26 cellular contexts compared by ENCODE assay signal in genomic region chr18:47882641-47883040, GRCh38. TPM values are rescaled to one million over a fixed set of nuclear protein-coding genes. Genes with fewer than 3 reads are reported as not detected.
DNase-seq lines count a peak whose midpoint lies in the region; ATAC-seq, FAIRE-seq and TF ChIP-seq lines count a peak whose summit lies in the region.
"Had no signal": no experiment of that assay in that cellular context is flagged by ENCODE, and none has a peak within 500 bp of the region (broad histone marks: within the 10 kb centered on the region; RNA-seq: fewer than 3 reads in every experiment).

No MANE protein-coding gene starts in this region.

- no CpG with 5 or more reads among the region's 1 CpG for WGBS in neuronal stem cell (ENCODE audit: extremely low coverage in 2 of 2, insufficient read length in 2 of 2, insufficient replicate concordance in 1 of 2), 2 donors

- H3K4me3 ChIP-seq in HCT116 (replicated peaks in 1 of 2; ENCODE audit: low read depth in 1 of 2, low read length in 2 of 2) = no peak overlapping the region
- no peak overlapping the region for H3K4me3 ChIP-seq in bronchial epithelial cell (ENCODE audit: low read depth, low read length)
- H3K4me3 ChIP-seq in foreskin fibroblast (ENCODE audit: low read depth in 1 of 2, low read length in 2 of 2) = no peak overlapping the region
- no peak overlapping the region for H3K4me3 ChIP-seq in neuronal stem cell (ENCODE audit: low read length in 2 of 2)
- no peak overlapping the region for H3K4me3 ChIP-seq in lower lobe of right lung
- H3K4me3 ChIP-seq: BLaER1, heart right ventricle, neural progenitor cell, tibial artery had no signal

- no peak overlapping the region for H4K8ac ChIP-seq in neuronal stem cell (ENCODE audit: low read depth, low read length)

- no peak for FAIRE-seq in bronchial epithelial cell (lab: Jason Lieb, UNC)
- FAIRE-seq: A204.1, astrocyte, endothelial cell of umbilical vein had no signal

- CTCF ChIA-PET in HCT116 (lab: Charles Lee) = no interaction called here

- peaks cover 52% of the 10 kb centered on the region for H3K79me2 ChIP-seq in HCT116 (ENCODE audit: insufficient read depth, low read length)

- H3K27ac ChIP-seq in HCT116 (ENCODE audit: low read depth, low read length) (no peak overlapping the region), neuronal stem cell (replicated peaks; ENCODE audit: low read length) (no peak overlapping the region), lower lobe of right lung (no peak overlapping the region)
- H3K27ac ChIP-seq: BLaER1, heart right ventricle, neural progenitor cell, tibial artery had no signal

- TF ChIP-seq POLR2A in HCT116 (IDR thresholded peaks at IDR 0.05; ENCODE audit: borderline replicate concordance, extremely low read depth, insufficient read depth, insufficient read length) = no peak

- H3K23ac ChIP-seq in neuronal stem cell (ENCODE audit: low read depth, low read length, poor library complexity) = no peak overlapping the region

- TF ChIP-seq RAD21 in HCT116 (IDR thresholded peaks at IDR 0.05; ENCODE audit: low read depth) = no peak

- in situ Hi-C loops in KBM-7 (cut with MboI; ENCODE audit: low pct_unique_long_range_greater_than_20kb, low sequenced_read_pairs) = loop anchor here (25.0 kb wide), 1 partner anchor 95 kb away; no protein-coding TSS in a partner anchor

- no peak overlapping the region for H3K4ac ChIP-seq in neuronal stem cell (ENCODE audit: low read length)

- ATAC-seq in HCT116 = no peak
- no peak for ATAC-seq in activated T-helper 17 cell treated with anti-CD3 and anti-CD28 coated beads, Interleukin-2, amount 50 U/mL, for 72 hours (replicated peaks)
- ATAC-seq in lower lobe of right lung = no peak
- ATAC-seq: activated CD4-positive, alpha-beta T cell treated with anti-CD3 and anti-CD28 coated beads for 36 hours; activated CD8-positive, alpha-beta T cell treated with anti-CD3 and anti-CD28 coated beads, Interleukin-2, amount 10 ng/mL, durations not matched to agents 7 days and 5 days; heart right ventricle; SK-N-SH treated with all-trans-retinoic acid at 6 μM for 48 hours; stimulated activated naive CD8-positive, alpha-beta T cell treated with anti-CD3 and anti-CD28 coated beads, Interleukin-15, amount 100 ng/mL, for 72 hours; T-helper 17 cell had no signal

- no peaks in the 10 kb centered on the region for H3K9me2 ChIP-seq in HCT116 (ENCODE audit: insufficient read depth)

- H3K9me3 Mint-ChIP-seq in activated T-helper 17 cell treated with anti-CD3 and anti-CD28 coated beads, Interleukin-2, amount 50 U/mL, for 72 hours = no peaks in the 10 kb centered on the region
- H3K9me3 Mint-ChIP-seq: neural progenitor cell had no signal

- H3K18ac ChIP-seq in neuronal stem cell (ENCODE audit: low read length) = no peak overlapping the region

- no peak overlapping the region for H2BK5ac ChIP-seq in neuronal stem cell (ENCODE audit: low read length)

- TF ChIP-seq CTCF in HCT116 (IDR thresholded peaks at IDR 0.05 in 2 of 3, conservative IDR thresholded peaks at IDR 0.05 in 1 of 3; ENCODE audit: borderline replicate concordance in 1 of 3, insufficient read depth in 1 of 3, low read depth in 2 of 3, low read length in 2 of 3) (no peak), bronchial epithelial cell (IDR thresholded peaks at IDR 0.05; ENCODE audit: insufficient read depth, low read length, severe bottlenecking) (no peak), foreskin fibroblast (IDR thresholded peaks at IDR 0.05; ENCODE audit: low read depth, low read length) (no peak), lower lobe of right lung (IDR thresholded peaks at IDR 0.05) (no peak)

- H2BK15ac ChIP-seq in neuronal stem cell (ENCODE audit: low read length) = no peak overlapping the region

- no peak overlapping the region for H2BK120ac ChIP-seq in neuronal stem cell (ENCODE audit: low read depth, low read length)

- H2BK12ac ChIP-seq in neuronal stem cell (ENCODE audit: low read length) = no peak overlapping the region

- no peak overlapping the region for H3K9ac ChIP-seq in HCT116 (ENCODE audit: low read length)
- H3K9ac ChIP-seq in neuronal stem cell (ENCODE audit: low read depth, low read length, poor library complexity) = no peak overlapping the region
- H3K9ac ChIP-seq: BLaER1, neural progenitor cell had no signal

- no peak overlapping the region for H2AK5ac ChIP-seq in neuronal stem cell (ENCODE audit: low read depth, low read length)

- POLR2A ChIA-PET in HCT116 (lab: Charles Lee) = no interaction called here

- no peaks in the 10 kb centered on the region for H3K27me3 Mint-ChIP-seq in activated T-helper 17 cell treated with anti-CD3 and anti-CD28 coated beads, Interleukin-2, amount 50 U/mL, for 72 hours
- H3K27me3 Mint-ChIP-seq: activated CD4-positive, alpha-beta T cell treated with anti-CD3 and anti-CD28 coated beads for 36 hours; activated naive CD8-positive, alpha-beta T cell treated with anti-CD3 and anti-CD28 coated beads for 36 hours; progenitor cell of endocrine pancreas; stimulated activated naive CD8-positive, alpha-beta T cell treated with anti-CD3 and anti-CD28 coated beads, Interleukin-15, amount 100 ng/mL, for 72 hours; T-helper 17 cell had no signal

- no peak overlapping the region for H2AFZ ChIP-seq in HCT116 (ENCODE audit: low read depth, low read length, poor library complexity, severe bottlenecking)
- no peak overlapping the region for H2AFZ ChIP-seq in neuronal stem cell (ENCODE audit: low read length)
- H2AFZ ChIP-seq: neural progenitor cell had no signal

- peaks cover 85% of the 10 kb centered on the region for H3K36me3 Mint-ChIP-seq in activated T-helper 17 cell treated with anti-CD3 and anti-CD28 coated beads, Interleukin-2, amount 50 U/mL, for 72 hours (ENCODE audit: low read depth)

- DNase-seq in AG08395 (ENCODE audit: low spot score) (peak; percentile 16), HCT116 (ENCODE audit: low read depth, low spot score) (no peak), bronchial epithelial cell (ENCODE audit: low read depth) (peak; percentile 23), foreskin fibroblast (peak; percentile 29 to 53), neuronal stem cell (ENCODE audit: low spot score) (no peak), KBM-7 (no peak), lower lobe of right lung (no peak)
- DNase-seq: activated CD4-positive, alpha-beta T cell treated with anti-CD3 and anti-CD28 coated beads for 36 hours; activated CD8-positive, alpha-beta T cell treated with anti-CD3 and anti-CD28 coated beads, Interleukin-2, amount 10 ng/mL, durations not matched to agents 7 days and 5 days; activated naive CD8-positive, alpha-beta T cell treated with anti-CD3 and anti-CD28 coated beads for 36 hours; foreskin melanocyte; heart right ventricle; NCI-H1436 treated with DMSO at 0.1 percent for 48 hours; NCI-H2107; NCI-H446 treated with DMSO at 0.1 percent for 48 hours; stimulated activated naive CD8-positive, alpha-beta T cell treated with anti-CD3 and anti-CD28 coated beads, Interleukin-15, amount 100 ng/mL, for 72 hours; T-helper 17 cell; tibial artery had no signal

- H4K91ac ChIP-seq in neuronal stem cell (ENCODE audit: low read depth, low read length, poor library complexity) = no peak overlapping the region

- intact Hi-C loops in HCT116 (cut with micrococcal nuclease) (no loop called here), lower lobe of right lung (cut with DNase I) (no loop called here)

- no peaks in the 10 kb centered on the region for H3K9me3 ChIP-seq in HCT116 (ENCODE audit: control insufficient read depth in 1 of 2, insufficient read depth in 1 of 2, low read depth in 1 of 2, low read length in 2 of 2)
- H3K9me3 ChIP-seq in neuronal stem cell (replicated peaks in 1 of 2; ENCODE audit: control insufficient read depth in 2 of 2, insufficient read depth in 1 of 2, low read depth in 1 of 2, low read length in 2 of 2) = no peaks in the 10 kb centered on the region
- no peaks in the 10 kb centered on the region for H3K9me3 ChIP-seq in lower lobe of right lung
- H3K9me3 ChIP-seq: BLaER1, heart right ventricle, tibial artery had no signal

- no peak overlapping the region for H3K14ac ChIP-seq in neuronal stem cell (ENCODE audit: low read length)

- RAD21 ChIA-PET in HCT116 (lab: Charles Lee; ENCODE audit: low non-redundant PET in 1 of 2, low total read pairs in 2 of 2, uncharacterized antibody in 2 of 2, unreplicated experiment in 2 of 2) = no interaction called here

- H3K4me1 ChIP-seq in HCT116 (ENCODE audit: control insufficient read depth in 1 of 2, insufficient read depth in 2 of 2, low read length in 2 of 2) (peaks cover 22 to 26% of the 10 kb centered on the region in 2 experiments), neuronal stem cell (ENCODE audit: control insufficient read depth in 2 of 2, insufficient read depth in 1 of 2, low read depth in 1 of 2, low read length in 2 of 2) (no peaks in the 10 kb centered on the region), lower lobe of right lung (peaks cover 16% of the 10 kb centered on the region)
- H3K4me1 ChIP-seq: BLaER1, neural progenitor cell had no signal

- H3K27me3 ChIP-seq in HCT116 (ENCODE audit: insufficient read depth, low read length) (no peaks in the 10 kb centered on the region), bronchial epithelial cell (ENCODE audit: control insufficient read depth, insufficient read depth, low read length) (no peaks in the 10 kb centered on the region), neuronal stem cell (ENCODE audit: control insufficient read depth in 3 of 3, insufficient read depth in 3 of 3, low read depth in 1 of 3, low read length in 3 of 3) (no peaks in the 10 kb centered on the region), lower lobe of right lung (ENCODE audit: low read depth) (no peaks in the 10 kb centered on the region)
- H3K27me3 ChIP-seq: BLaER1, heart right ventricle, neural progenitor cell, tibial artery had no signal

- H3K27ac Mint-ChIP-seq in activated T-helper 17 cell treated with anti-CD3 and anti-CD28 coated beads, Interleukin-2, amount 50 U/mL, for 72 hours = no peak overlapping the region
- H3K27ac Mint-ChIP-seq: activated CD4-positive, alpha-beta T cell treated with anti-CD3 and anti-CD28 coated beads for 36 hours; activated CD8-positive, alpha-beta T cell treated with anti-CD3 and anti-CD28 coated beads, Interleukin-2, amount 10 ng/mL, durations not matched to agents 7 days and 5 days; activated naive CD8-positive, alpha-beta T cell treated with anti-CD3 and anti-CD28 coated beads for 36 hours; neural progenitor cell; progenitor cell of endocrine pancreas; stimulated activated naive CD8-positive, alpha-beta T cell treated with anti-CD3 and anti-CD28 coated beads, Interleukin-15, amount 100 ng/mL, for 72 hours; T-helper 17 cell had no signal

- peaks cover 42% of the 10 kb centered on the region for H3K4me1 Mint-ChIP-seq in activated T-helper 17 cell treated with anti-CD3 and anti-CD28 coated beads, Interleukin-2, amount 50 U/mL, for 72 hours
- H3K4me1 Mint-ChIP-seq: neural progenitor cell had no signal

- peaks cover 3% of the 10 kb centered on the region for H3K79me1 ChIP-seq in neuronal stem cell (ENCODE audit: low read depth, low read length)

- H3K4me2 ChIP-seq in HCT116 (ENCODE audit: low read length) (peak overlapping the region; percentile 40; the same call in 1 of the 2 replicates), neuronal stem cell (ENCODE audit: insufficient read depth, low read length, poor library complexity, severe bottlenecking) (no peak overlapping the region)
- H3K4me2 ChIP-seq: BLaER1, neural progenitor cell had no signal

- no peak overlapping the region for H3K4me3 Mint-ChIP-seq in activated T-helper 17 cell treated with anti-CD3 and anti-CD28 coated beads, Interleukin-2, amount 50 U/mL, for 72 hours
- H3K4me3 Mint-ChIP-seq: activated CD4-positive, alpha-beta T cell treated with anti-CD3 and anti-CD28 coated beads for 36 hours; activated CD8-positive, alpha-beta T cell treated with anti-CD3 and anti-CD28 coated beads, Interleukin-2, amount 10 ng/mL, durations not matched to agents 7 days and 5 days; activated naive CD8-positive, alpha-beta T cell treated with anti-CD3 and anti-CD28 coated beads for 36 hours; neural progenitor cell; stimulated activated naive CD8-positive, alpha-beta T cell treated with anti-CD3 and anti-CD28 coated beads, Interleukin-15, amount 100 ng/mL, for 72 hours; T-helper 17 cell had no signal

- H4K20me1 ChIP-seq in HCT116 (ENCODE audit: insufficient read depth) = peaks cover 7% of the 10 kb centered on the region; the same call in 1 of the 2 replicates

- H3K36me3 ChIP-seq in HCT116 (ENCODE audit: control insufficient read depth in 1 of 2, insufficient read depth in 2 of 2, low read length in 2 of 2) (peaks cover 0 to 6% of the 10 kb centered on the region in 2 experiments; a peak in 1 of 4 replicates), bronchial epithelial cell (ENCODE audit: control insufficient read depth, insufficient read depth, low read length) (peaks cover 3% of the 10 kb centered on the region), neuronal stem cell (replicated peaks in 1 of 2; ENCODE audit: control insufficient read depth in 2 of 2, insufficient read depth in 2 of 2, low read length in 2 of 2) (peaks cover 8 to 94% of the 10 kb centered on the region in 2 donors), lower lobe of right lung (peaks cover 17% of the 10 kb centered on the region)

- no TSS peak for BruUV-seq in HCT116 (replicated peaks; lab: Mats Ljungman, UMichigan)

RNA-seq across cellular contexts. Expression of gene SMAD2, which starts 47.8 kb away (rescaled TPM):
- total RNA-seq in HCT116 (2021; ENCODE audit: unreplicated experiment) (130 TPM), bronchial epithelial cell (76.6 and 101 TPM in 2 replicates), lower lobe of right lung (161 TPM)
- polyA plus RNA-seq in HCT116 (2012) = 61.4 and 72.8 TPM in 2 replicates
- 72.0 TPM for polyA plus RNA-seq in neuronal stem cell (2013, experiment 1 of 2)
- 69.8 TPM for polyA plus RNA-seq in neuronal stem cell (2013, experiment 2 of 2)
- 100 to 1,000 TPM in 1 of 2 donors, 10 to 100 TPM in 1; 97.2 to 170 TPM for total RNA-seq in activated T-helper 17 cell treated with anti-CD3 and anti-CD28 coated beads, Interleukin-2, amount 50 U/mL, for 72 hours

Comparison
In these comparisons a context has a peak if more than half of its experiments do, and no peak if none do; other contexts are left out.
1. DNase-seq: peak in AG08395 (single experiment), bronchial epithelial cell (single experiment) and foreskin fibroblast (2 of 2); none in HCT116 (single experiment), neuronal stem cell (single experiment), KBM-7 (single experiment) and lower lobe of right lung (single experiment).